Comparison of ENCODE assay signal across 8 cellular contexts in genomic region chr18:12883684-12884520, GRCh38. TPM values are rescaled to one million over a fixed set of nuclear protein-coding genes. Genes with fewer than 3 reads are reported as not detected.
DNase-seq lines count a peak whose midpoint lies in the region; ATAC-seq, FAIRE-seq and TF ChIP-seq lines count a peak whose summit lies in the region.

TSS of gene PTPN2 (minus strand) at chr18:12884237. CDS start at chr18:12884141, 96 bp downstream.

- H3K9me3 Mint-ChIP-seq in Calu3 (ENCODE audit: low read depth, unreplicated experiment) = no peaks in the 10 kb centered on the region
- no peaks in the 10 kb centered on the region for H3K9me3 Mint-ChIP-seq in activated CD8-positive, alpha-beta memory T cell treated with anti-CD3 and anti-CD28 coated beads, Interleukin-2, amount 10 ng/mL, durations not matched to agents 7 days and 5 days (ENCODE audit: low read depth)

- H3K4me3 ChIP-seq in HUES48 (ENCODE audit: low read depth, low read length) (peak within 1 kb of the TSS; percentile 93), NT2/D1 (ENCODE audit: insufficient read length, low read depth) (peak within 1 kb of the TSS; percentile 89), H1 (ENCODE audit: extremely low read depth in 1 of 4, insufficient read depth in 2 of 4, low read depth in 3 of 4, low read length in 4 of 4) (peak within 1 kb of the TSS; percentile 76 to 89 (median 80))

- H4K91ac ChIP-seq in H1 (replicated peaks; ENCODE audit: insufficient read length, low read length) = peak within 1 kb of the TSS; percentile 78

- no peak for TF ChIP-seq RAD21 in H1 (IDR thresholded peaks at IDR 0.05 in 1 of 2, conservative IDR thresholded peaks at IDR 0.05 in 1 of 2; ENCODE audit: low read depth in 2 of 2, low read length in 2 of 2)

- H3K27ac ChIP-seq in HUES48 (ENCODE audit: low read depth, low read length) (peak within 1 kb of the TSS; percentile 100), H1 (ENCODE audit: low read depth, low read length) (peak within 1 kb of the TSS; percentile 93)

- intact Hi-C loops in Calu3 (cut with micrococcal nuclease; ENCODE audit: unreplicated experiment) = loop anchor here (2.0 kb wide), 1 partner anchor 45 kb away; no protein-coding TSS in a partner anchor

- peaks cover 46% of the 10 kb centered on the region for H3K4me1 Mint-ChIP-seq in Calu3 (ENCODE audit: low read depth, unreplicated experiment)
- H3K4me1 Mint-ChIP-seq in activated CD8-positive, alpha-beta memory T cell treated with anti-CD3 and anti-CD28 coated beads, Interleukin-2, amount 10 ng/mL, durations not matched to agents 7 days and 5 days = peaks cover 50% of the 10 kb centered on the region

- peaks cover 2 to 5% of the 10 kb centered on the region in 2 experiments for H4K20me1 ChIP-seq in H1 (replicated peaks in 1 of 2; ENCODE audit: control insufficient read depth in 1 of 2, insufficient read depth in 2 of 2, low read length in 2 of 2)

- peaks cover 27% of the 10 kb centered on the region for H3K36me3 Mint-ChIP-seq in Calu3 (ENCODE audit: insufficient read depth, unreplicated experiment)
- peaks cover 13% of the 10 kb centered on the region for H3K36me3 Mint-ChIP-seq in activated CD8-positive, alpha-beta memory T cell treated with anti-CD3 and anti-CD28 coated beads, Interleukin-2, amount 10 ng/mL, durations not matched to agents 7 days and 5 days

- DNase-seq in Calu3 (peak; percentile 90), NT2/D1 (ENCODE audit: low read depth, low spot score) (peak; percentile 66), H1 (ENCODE audit: low read depth in 1 of 2, low spot score in 2 of 2) (peak; percentile 80 to 87), mesenteric fat pad (ENCODE audit: low spot score) (peak; percentile 96)
- peak; percentile 96 for DNase-seq in activated CD8-positive, alpha-beta memory T cell treated with anti-CD3 and anti-CD28 coated beads, Interleukin-2, amount 10 ng/mL, durations not matched to agents 7 days and 5 days
- DNase-seq in stimulated activated CD8-positive, alpha-beta memory T cell treated with anti-CD3 and anti-CD28 coated beads, Interleukin-15, amount 100 ng/mL, for 1 hour (ENCODE audit: low read depth) = peak; percentile 76

- H3K9ac ChIP-seq in HUES48 (ENCODE audit: low read depth, low read length) (peak within 1 kb of the TSS; percentile 97), NT2/D1 (ENCODE audit: insufficient read length, low read depth) (peak within 1 kb of the TSS; percentile 100), H1 (replicated peaks in 1 of 4; ENCODE audit: extremely low read depth in 1 of 4, low read depth in 3 of 4, low read length in 3 of 4) (peak within 1 kb of the TSS; percentile 85 to 98 (median 94))

- no peak for TF ChIP-seq EP300 in H1 (IDR thresholded peaks at IDR 0.05; ENCODE audit: borderline replicate concordance in 1 of 2, low read depth in 2 of 2, low read length in 2 of 2)

- no peak within 1 kb of the TSS for H2BK20ac ChIP-seq in H1 (ENCODE audit: low read length)

- no peaks in the 10 kb centered on the region for H3K36me3 ChIP-seq in HUES48 (ENCODE audit: control insufficient read depth, insufficient read depth, low read length)
- peaks cover 4% of the 10 kb centered on the region for H3K36me3 ChIP-seq in NT2/D1 (ENCODE audit: insufficient read depth, insufficient read length, low read length)
- no peaks in the 10 kb centered on the region for H3K36me3 ChIP-seq in H1 (ENCODE audit: control insufficient read depth in 2 of 4, insufficient read depth in 4 of 4, low read length in 3 of 4)

- CTCF ChIA-PET in Calu3 (lab: Charles Lee) (interaction anchor here (0.6 to 1.6 kb wide), 7 partner anchors 9 to 509 kb away, joined by 3 to 6 read pairs (median 4); no protein-coding TSS in a partner anchor), H1 (lab: Charles Lee; ENCODE audit: partially characterized antibody) (interaction anchor here (0.9 to 3.0 kb wide), 4 partner anchors 9 to 50 kb away, joined by 3 to 12 read pairs (median 4); no protein-coding TSS in a partner anchor)
- CTCF ChIA-PET in activated CD8-positive, alpha-beta memory T cell treated with anti-CD3 and anti-CD28 coated beads, Interleukin-2, amount 10 ng/mL, durations not matched to agents 7 days and 5 days (lab: Charles Lee) = interaction anchor here (0.6 to 5.9 kb wide), 17 partner anchors 10 to 276 kb away, joined by 3 to 38 read pairs (median 4); partner anchors contain the start of gene CEP192

- H2AFZ ChIP-seq in H1 (ENCODE audit: low read length) = peak within 1 kb of the TSS; percentile 95; the same call in 1 of the 2 replicates

- FAIRE-seq in H1 (lab: Jason Lieb, UNC) = no peak

- peak within 1 kb of the TSS; percentile 94 for H4K8ac ChIP-seq in H1 (ENCODE audit: extremely low read depth, insufficient read depth, low read length)

- peaks cover 7% of the 10 kb centered on the region; the same call in 1 of the 2 replicates for H3K23me2 ChIP-seq in H1 (ENCODE audit: low read depth, low read length)

- H2BK120ac ChIP-seq in H1 (replicated peaks; ENCODE audit: low read depth, low read length) = peak within 1 kb of the TSS; percentile 3

- H3K27me3 Mint-ChIP-seq in Calu3 (ENCODE audit: unreplicated experiment) = no peaks in the 10 kb centered on the region
- H3K27me3 Mint-ChIP-seq in activated CD8-positive, alpha-beta memory T cell treated with anti-CD3 and anti-CD28 coated beads, Interleukin-2, amount 10 ng/mL, durations not matched to agents 7 days and 5 days = no peaks in the 10 kb centered on the region

- H2BK12ac ChIP-seq in H1 (ENCODE audit: low read depth, low read length) = no peak within 1 kb of the TSS; the same call in 1 of the 2 replicates

- TF ChIP-seq POLR2A in H1 (IDR thresholded peaks at IDR 0.05; ENCODE audit: control extremely low read depth in 1 of 2, low read depth in 2 of 2, low read length in 2 of 2) = peak; percentile 90 to 98

- H3K27ac Mint-ChIP-seq in Calu3 (ENCODE audit: unreplicated experiment) = peak within 1 kb of the TSS; percentile 98
- H3K27ac Mint-ChIP-seq in activated CD8-positive, alpha-beta memory T cell treated with anti-CD3 and anti-CD28 coated beads, Interleukin-2, amount 10 ng/mL, durations not matched to agents 7 days and 5 days = peak within 1 kb of the TSS; percentile 92

- peak within 1 kb of the TSS; percentile 82 for H3K4ac ChIP-seq in H1 (replicated peaks; ENCODE audit: insufficient read length, low read depth, low read length)

- POLR2A ChIA-PET in H1 (lab: Charles Lee; ENCODE audit: partially characterized antibody) = interaction anchor here (0.6 to 3.0 kb wide), 13 partner anchors 12 to 107 kb away, joined by 3 to 9 read pairs (median 3); partner anchors contain the start of genes CEP192 and SEH1L

- no peak within 1 kb of the TSS for H3K23ac ChIP-seq in H1 (ENCODE audit: insufficient read length)

- TF ChIP-seq CTCF in Calu3 (IDR thresholded peaks at IDR 0.05; ENCODE audit: unreplicated experiment) = no peak
- TF ChIP-seq CTCF in H1 (IDR thresholded peaks at IDR 0.05; ENCODE audit: control extremely low read depth in 1 of 3, insufficient read depth in 1 of 3, low read depth in 1 of 3, low read length in 3 of 3) = no peak

- no peaks in the 10 kb centered on the region for H3K9me3 ChIP-seq in HUES48 (ENCODE audit: control insufficient read depth, insufficient read depth, low read length)
- H3K9me3 ChIP-seq in NT2/D1 (ENCODE audit: insufficient read depth, low read length) = no peaks in the 10 kb centered on the region
- H3K9me3 ChIP-seq in H1 (ENCODE audit: insufficient read depth in 2 of 2, low read depth in 1 of 2, low read length in 1 of 2) = no peaks in the 10 kb centered on the region

- no peak within 1 kb of the TSS for H2AK5ac ChIP-seq in H1 (ENCODE audit: low read depth, low read length)

- peak within 1 kb of the TSS; percentile 90 for H3K4me3 Mint-ChIP-seq in Calu3 (ENCODE audit: low read depth, unreplicated experiment)
- H3K4me3 Mint-ChIP-seq in activated CD8-positive, alpha-beta memory T cell treated with anti-CD3 and anti-CD28 coated beads, Interleukin-2, amount 10 ng/mL, durations not matched to agents 7 days and 5 days = peak within 1 kb of the TSS; percentile 94

- no peak within 1 kb of the TSS for H3K14ac ChIP-seq in H1 (ENCODE audit: insufficient read length)

- ATAC-seq in GM21423 (IDR thresholded peaks at IDR 0.05; ENCODE audit: unreplicated experiment) = peak; percentile 69
- peak; percentile 90 for ATAC-seq in activated CD8-positive, alpha-beta memory T cell treated with anti-CD3 and anti-CD28 coated beads, Interleukin-2, amount 10 ng/mL, durations not matched to agents 7 days and 5 days

- 0 out of 2 replicates have a peak, but pooled peaks cover 4% of the 10 kb centered on the region for H3K79me1 ChIP-seq in H1 (ENCODE audit: low read depth, low read length)

- peak within 1 kb of the TSS; percentile 83 to 90 for H3K4me2 ChIP-seq in H1 (ENCODE audit: insufficient read depth in 1 of 2, low read depth in 2 of 2, low read length in 2 of 2)

- H2BK15ac ChIP-seq in H1 (ENCODE audit: low read length) = peak within 1 kb of the TSS; percentile 100

- H3K27me3 ChIP-seq in HUES48 (ENCODE audit: control insufficient read depth, insufficient read depth, low read length) (no peaks in the 10 kb centered on the region), NT2/D1 (ENCODE audit: insufficient read depth, insufficient read length) (no peaks in the 10 kb centered on the region), H1 (replicated peaks in 1 of 4; ENCODE audit: control insufficient read depth in 3 of 4, extremely low read depth in 1 of 4, insufficient read depth in 3 of 4, low read length in 3 of 4) (no peaks in the 10 kb centered on the region)

- peak within 1 kb of the TSS; percentile 65 for H3K56ac ChIP-seq in H1 (replicated peaks; ENCODE audit: insufficient read length, low read depth, low read length)

- H4K5ac ChIP-seq in H1 (ENCODE audit: insufficient read length, low read depth, low read length) = peak within 1 kb of the TSS; percentile 98

- peaks cover 16 to 43% of the 10 kb centered on the region in 2 experiments for H3K79me2 ChIP-seq in H1 (ENCODE audit: control insufficient read depth in 1 of 2, insufficient read depth in 2 of 2, low read length in 2 of 2)

- WGBS in H1 (ENCODE audit: extremely low coverage in 1 of 2, insufficient coverage in 1 of 2, insufficient read length in 1 of 2, insufficient replicate concordance in 2 of 2, low coverage in 1 of 2, low lambda C conversion rate in 2 of 2, missing lambda C conversion rate in 1 of 2), 2 experiments = 0% methylated on average over 33 of the region's 111 CpGs; no CpG with 5 or more reads in 1 of the 2 experiments

- no TSS peak for BruUV-seq in Calu3 (replicated peaks; lab: Mats Ljungman, UMichigan)

- H3K4me1 ChIP-seq in HUES48 (ENCODE audit: control insufficient read depth, insufficient read depth, low read length) = peaks cover 53% of the 10 kb centered on the region
- H3K4me1 ChIP-seq in NT2/D1 (ENCODE audit: insufficient read depth, insufficient read length) = peaks cover 7% of the 10 kb centered on the region
- peaks cover 7 to 24% (median 12%) of the 10 kb centered on the region in 4 experiments; a peak in 5 of 7 replicates for H3K4me1 ChIP-seq in H1 (replicated peaks in 1 of 4; ENCODE audit: control insufficient read depth in 3 of 4, insufficient read depth in 4 of 4, low read length in 3 of 4)

- peak within 1 kb of the TSS; percentile 98 for H2BK5ac ChIP-seq in H1 (ENCODE audit: low read depth, low read length)

- peak within 1 kb of the TSS; percentile 98; the same call in 1 of the 2 replicates for H3K18ac ChIP-seq in H1 (ENCODE audit: extremely low read depth, low read length)

RNA-seq across cellular contexts. Expression of gene PTPN2, which starts in this region (rescaled TPM):
- total RNA-seq in Calu3 (2022) (58.1 and 61.5 TPM in 2 replicates), mesenteric fat pad (33.8 TPM)
- 10 to 100 TPM; 65.4 to 82.7 TPM for total RNA-seq in activated CD8-positive, alpha-beta memory T cell treated with anti-CD3 and anti-CD28 coated beads, Interleukin-2, amount 10 ng/mL, durations not matched to agents 7 days and 5 days
- total RNA-seq in H1 (2021; fragmentation: NEBNext Ultra II Directional; extraction: Animal tissue kit (Norgen Biotek cat#: 25700)) = 54.0 and 54.5 TPM in 2 replicates
- 11.6 and 16.4 TPM in 2 replicates for polyA plus RNA-seq in H1 (2011; rRNA removed)
- 28.2 TPM for polyA plus RNA-seq in H1 (2011; cell fraction: cytosol; rRNA removed)
- polyA plus RNA-seq in H1 (2011; cell fraction: nucleus; rRNA removed) = 22.1 TPM
- 31.5 to 52.7 TPM (median 36.8 TPM) in 4 replicates for polyA plus RNA-seq in H1 (2012, experiment 1 of 2)
- 6.6 TPM for polyA plus RNA-seq in H1 (2012, experiment 2 of 2)
- 44.5 TPM for polyA plus RNA-seq in H1 (2013, experiment 1 of 2)
- polyA plus RNA-seq in H1 (2013, experiment 2 of 2) = 43.4 TPM
- polyA minus RNA-seq in H1 (2011; rRNA and poly(A)+ RNA removed) = 50.2 and 63.2 TPM in 2 replicates
- polyA minus RNA-seq in H1 (2011; cell fraction: cytosol; rRNA and poly(A)+ RNA removed) = 27.0 TPM
- 39.9 TPM for polyA minus RNA-seq in H1 (2011; cell fraction: nucleus; rRNA and poly(A)+ RNA removed)

Comparison
In these comparisons a context has a peak if more than half of its experiments do, and no peak if none do; other contexts are left out.
1. Peak in every context shown above with its lines: DNase-seq, ATAC-seq, H3K4me3 ChIP-seq and H3K27ac ChIP-seq.